ENCODE assay signal across 8 cellular contexts in genomic region chr19:44025217-44025936, GRCh38. TPM values are rescaled to one million over a fixed set of nuclear protein-coding genes. Genes with fewer than 3 reads are reported as not detected.
DNase-seq lines count a peak whose midpoint lies in the region; ATAC-seq lines count a peak whose summit lies in the region.

Gene ZNF222, plus strand, starts transcription at chr19:44025379. Its CDS starts 58 bp downstream, at chr19:44025437.

- DNase-seq in A172 (ENCODE audit: low spot score) (peak; percentile 87), NCI-H345 (lab: John Stamatoyannopoulos, UW) (peak; percentile 81), kidney tubule cell (ENCODE audit: low spot score) (peak; percentile 87)
- peak; percentile 58 to 67 for DNase-seq in activated CD4-positive, alpha-beta T cell treated with anti-CD3 and anti-CD28 coated beads for 24 hours (ENCODE audit: low read depth in 2 of 2)
- peak; percentile 23 to 47 for DNase-seq in stimulated activated CD4-positive, alpha-beta T cell treated with anti-CD3 and anti-CD28 coated beads, Interleukin-1b, Interleukin-23, amount 100 ng/mL, for 1 hour (ENCODE audit: low read depth in 2 of 2)

- peak; percentile 69 for ATAC-seq in GM18519 (IDR thresholded peaks at IDR 0.05; ENCODE audit: low FRiP score, unreplicated experiment)
- peak; percentile 95 for ATAC-seq in HG03135 (IDR thresholded peaks at IDR 0.05; ENCODE audit: unreplicated experiment)

- peak within 1 kb of the TSS; percentile 21 for H3K27ac ChIP-seq in cingulate gyrus (ENCODE audit: low read depth, low read length)

RNA-seq across cellular contexts. Expression of gene ZNF222, which starts in this region (rescaled TPM):
- 7.2 and 9.0 TPM in 2 replicates for total RNA-seq in A172 (2014; rRNA removed; shearing (Covaris generic))

Comparison
In these comparisons a context has a peak if more than half of its experiments do, and no peak if none do; other contexts are left out.
1. Peak in every context shown above with its lines: DNase-seq, ATAC-seq and H3K27ac ChIP-seq.
2. DNase-seq: peak in every context shown above with its lines; median percentile 87 in A172; 87 in kidney tubule cell; 81 in NCI-H345; 62 in activated CD4-positive, alpha-beta T cell treated with anti-CD3 and anti-CD28 coated beads for 24 hours; 35 in stimulated activated CD4-positive, alpha-beta T cell treated with anti-CD3 and anti-CD28 coated beads, Interleukin-1b, Interleukin-23, amount 100 ng/mL, for 1 hour.